1 cellular context compared by ENCODE assay signal in genomic region chr9:4397917-4398316, GRCh38.
TF ChIP-seq lines count a peak whose summit lies in the region.

No MANE protein-coding gene starts in this region.

TF ChIP-seq in IMR-90, 13 proteins besides CTCF, POLR2A, EP300 and RAD21:
- no peak for TF ChIP-seq NFE2L2 (IDR thresholded peaks at IDR 0.05; ENCODE audit: low read depth, low read length)
- TF ChIP-seq MAFK (IDR thresholded peaks at IDR 0.05; ENCODE audit: low read depth, low read length), result peak; percentile 65
- 0 out of 2 replicates have a peak, but pooled peaks have one; percentile 12 for TF ChIP-seq FOS (IDR thresholded peaks at IDR 0.05; ENCODE audit: low read depth, low read length)
